Comparison of ENCODE assay signal across 30 cellular contexts in genomic region chr13:35389535-35389934, GRCh38.
"Had no signal": no experiment of that assay in that cellular context is flagged by ENCODE, and none has a peak within 500 bp of the region (broad histone marks: within the 10 kb centered on the region; RNA-seq: fewer than 3 reads in every experiment).

No MANE protein-coding gene starts in this region.

- H3K27ac ChIP-seq: parathyroid adenoma, psoas muscle, sigmoid colon, thyroid gland, upper lobe of left lung, vagina had no signal

- H3K27ac Mint-ChIP-seq: activated CD4-positive, alpha-beta memory T cell treated with anti-CD3 and anti-CD28 coated beads, Interleukin-2, amount 10 ng/mL, durations not matched to agents 7 days and 5 days; activated CD4-positive, alpha-beta T cell treated with anti-CD3 and anti-CD28 coated beads, Interleukin-2, amount 10 ng/mL, durations not matched to agents 7 days and 5 days; activated T-cell treated with anti-CD3 and anti-CD28 coated beads, Interleukin-2, amount 50 U/mL, for 24 hours; activated T-helper 17 cell treated with anti-CD3 and anti-CD28 coated beads, Interleukin-2, amount 50 U/mL, for 72 hours; effector memory CD8-positive, alpha-beta T cell; naive B cell; stimulated activated memory B cell treated with anti-CD40 and anti-IgM and Interleukin-4, amounts not matched to agents 10 μg/mL and 1 μg/mL and 100 μg/mL, for 72 hours; T-helper 17 cell had no signal

- DNase-seq: activated CD4-positive, alpha-beta memory T cell treated with anti-CD3 and anti-CD28 coated beads, Interleukin-2, amount 10 ng/mL, durations not matched to agents 7 days and 5 days; activated CD4-positive, alpha-beta T cell treated with anti-CD3 and anti-CD28 coated beads for 1 hour; activated CD4-positive, alpha-beta T cell treated with anti-CD3 and anti-CD28 coated beads, Interleukin-2, amount 10 ng/mL, durations not matched to agents 7 days and 5 days; activated CD8-positive, alpha-beta memory T cell treated with anti-CD3 and anti-CD28 coated beads, Interleukin-2, amount 50 U/mL, for 48 hours; activated gamma-delta T cell treated with Interleukin-2 at 50 U/mL for 16 hours; activated naive CD4-positive, alpha-beta T cell treated with anti-CD3 and anti-CD28 coated beads, Interleukin-2, amount 50 U/mL, for 16 hours; activated T-cell treated with anti-CD3 and anti-CD28 coated beads, Interleukin-2, amount 50 U/mL, for 24 hours; amygdala; caudate nucleus; cortex of kidney; effector memory CD8-positive, alpha-beta T cell; mammary epithelial cell; naive B cell; nephron progenitor cell; psoas muscle; sigmoid colon; small intestine; stimulated activated CD4-positive, alpha-beta T cell treated with anti-CD3 and anti-CD28 coated beads, Interleukin-4, amount 100 ng/mL, for 4 hours; stimulated activated CD8-positive, alpha-beta memory T cell treated with anti-CD3 and anti-CD28 coated beads, Interleukin-4, amount 100 ng/mL, for 48 hours; stimulated activated naive CD8-positive, alpha-beta T cell treated with anti-CD3 and anti-CD28 coated beads, Interleukin-15, amount 100 ng/mL, for 72 hours; T-helper 17 cell; T1000; thyroid gland; upper lobe of left lung had no signal

- H3K36me3 Mint-ChIP-seq: mesothelial cell of epicardium; naive B cell; stimulated activated memory B cell treated with anti-CD40 and anti-IgM and Interleukin-4, amounts not matched to agents 10 μg/mL and 1 μg/mL and 100 μg/mL, for 72 hours had no signal

- H2AFZ ChIP-seq: parathyroid adenoma had no signal

- H3K4me1 Mint-ChIP-seq: activated CD4-positive, alpha-beta memory T cell treated with anti-CD3 and anti-CD28 coated beads, Interleukin-2, amount 10 ng/mL, durations not matched to agents 7 days and 5 days; activated CD4-positive, alpha-beta T cell treated with anti-CD3 and anti-CD28 coated beads, Interleukin-2, amount 10 ng/mL, durations not matched to agents 7 days and 5 days; activated T-helper 17 cell treated with anti-CD3 and anti-CD28 coated beads, Interleukin-2, amount 50 U/mL, for 72 hours; naive B cell; stimulated activated memory B cell treated with anti-CD40 and anti-IgM and Interleukin-4, amounts not matched to agents 10 μg/mL and 1 μg/mL and 100 μg/mL, for 72 hours; stimulated activated naive CD8-positive, alpha-beta T cell treated with anti-CD3 and anti-CD28 coated beads, Interleukin-15, amount 100 ng/mL, for 72 hours; T-helper 17 cell had no signal

- H3K9me3 ChIP-seq: psoas muscle, sigmoid colon, thyroid gland, upper lobe of left lung, vagina had no signal

- H3K36me3 ChIP-seq: heart left ventricle, sigmoid colon, thyroid gland, upper lobe of left lung, vagina had no signal

- H3K9me3 Mint-ChIP-seq: activated CD4-positive, alpha-beta memory T cell treated with anti-CD3 and anti-CD28 coated beads, Interleukin-2, amount 10 ng/mL, durations not matched to agents 7 days and 5 days; activated CD4-positive, alpha-beta T cell treated with anti-CD3 and anti-CD28 coated beads, Interleukin-2, amount 10 ng/mL, durations not matched to agents 7 days and 5 days; activated T-cell treated with anti-CD3 and anti-CD28 coated beads, Interleukin-2, amount 50 U/mL, for 24 hours; activated T-helper 17 cell treated with anti-CD3 and anti-CD28 coated beads, Interleukin-2, amount 50 U/mL, for 72 hours; effector memory CD8-positive, alpha-beta T cell; nephron progenitor cell; stimulated activated memory B cell treated with anti-CD40 and anti-IgM and Interleukin-4, amounts not matched to agents 10 μg/mL and 1 μg/mL and 100 μg/mL, for 72 hours; stimulated activated naive CD8-positive, alpha-beta T cell treated with anti-CD3 and anti-CD28 coated beads, Interleukin-15, amount 100 ng/mL, for 72 hours had no signal

- H3K27me3 Mint-ChIP-seq: activated CD4-positive, alpha-beta memory T cell treated with anti-CD3 and anti-CD28 coated beads, Interleukin-2, amount 10 ng/mL, durations not matched to agents 7 days and 5 days; activated CD4-positive, alpha-beta T cell treated with anti-CD3 and anti-CD28 coated beads, Interleukin-2, amount 10 ng/mL, durations not matched to agents 7 days and 5 days; activated T-cell treated with anti-CD3 and anti-CD28 coated beads, Interleukin-2, amount 50 U/mL, for 24 hours; activated T-helper 17 cell treated with anti-CD3 and anti-CD28 coated beads, Interleukin-2, amount 50 U/mL, for 72 hours; effector memory CD8-positive, alpha-beta T cell; naive B cell; stimulated activated memory B cell treated with anti-CD40 and anti-IgM and Interleukin-4, amounts not matched to agents 10 μg/mL and 1 μg/mL and 100 μg/mL, for 72 hours; stimulated activated naive CD8-positive, alpha-beta T cell treated with anti-CD3 and anti-CD28 coated beads, Interleukin-15, amount 100 ng/mL, for 72 hours; T-helper 17 cell had no signal

- ATAC-seq: activated T-helper 17 cell treated with anti-CD3 and anti-CD28 coated beads, Interleukin-2, amount 50 U/mL, for 72 hours; effector memory CD8-positive, alpha-beta T cell; psoas muscle; stimulated activated memory B cell treated with anti-CD40 and anti-IgM and Interleukin-4, amounts not matched to agents 10 μg/mL and 1 μg/mL and 100 μg/mL, for 72 hours; stimulated activated naive CD8-positive, alpha-beta T cell treated with anti-CD3 and anti-CD28 coated beads, Interleukin-15, amount 100 ng/mL, for 72 hours; T-helper 17 cell had no signal

- H3K27me3 ChIP-seq: heart left ventricle, sigmoid colon, thyroid gland, upper lobe of left lung, vagina had no signal

- H3K4me3 Mint-ChIP-seq: activated CD4-positive, alpha-beta memory T cell treated with anti-CD3 and anti-CD28 coated beads, Interleukin-2, amount 10 ng/mL, durations not matched to agents 7 days and 5 days; activated CD4-positive, alpha-beta T cell treated with anti-CD3 and anti-CD28 coated beads, Interleukin-2, amount 10 ng/mL, durations not matched to agents 7 days and 5 days; activated T-cell treated with anti-CD3 and anti-CD28 coated beads, Interleukin-2, amount 50 U/mL, for 24 hours; activated T-helper 17 cell treated with anti-CD3 and anti-CD28 coated beads, Interleukin-2, amount 50 U/mL, for 72 hours; effector memory CD8-positive, alpha-beta T cell; mesothelial cell of epicardium; naive B cell; nephron progenitor cell; stimulated activated memory B cell treated with anti-CD40 and anti-IgM and Interleukin-4, amounts not matched to agents 10 μg/mL and 1 μg/mL and 100 μg/mL, for 72 hours; stimulated activated naive CD8-positive, alpha-beta T cell treated with anti-CD3 and anti-CD28 coated beads, Interleukin-15, amount 100 ng/mL, for 72 hours; T-helper 17 cell had no signal

- H3K79me2 ChIP-seq: parathyroid adenoma had no signal

- H3K4me1 ChIP-seq: parathyroid adenoma, thyroid gland, upper lobe of left lung had no signal

- H3K4me3 ChIP-seq: psoas muscle, thyroid gland, upper lobe of left lung, vagina had no signal
